ENCODE assay signal across 7 cellular contexts in the genomic region with DNA sequence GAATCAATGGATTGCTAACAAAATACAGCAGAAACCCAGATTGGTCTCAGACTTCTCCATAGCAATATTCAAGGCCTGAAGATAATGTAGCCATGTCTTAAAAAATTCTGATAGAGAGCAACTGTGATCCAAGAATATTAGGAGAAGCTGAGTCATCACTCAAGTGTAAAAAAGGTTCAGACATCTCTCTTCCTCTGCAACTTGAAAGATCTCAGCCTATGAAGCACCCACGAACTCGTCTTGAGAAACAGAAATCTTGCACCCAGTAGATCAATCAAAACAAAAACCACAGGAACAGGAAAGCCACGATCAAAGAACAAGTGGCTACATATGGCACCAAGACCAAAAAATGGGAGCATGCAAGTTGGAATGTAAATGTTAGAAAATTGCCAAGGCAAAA.
DNase-seq lines count a peak whose midpoint lies in the region; FAIRE-seq and TF ChIP-seq lines count a peak whose summit lies in the region.
"Not testable (repeated sequence)": the region's sequence is repeated elsewhere in the genome, so short reads cannot be mapped to it uniquely, and the experiment has no call there.

No MANE protein-coding gene starts in this region.

- in situ Hi-C loops in brain microvascular endothelial cell (cut with HindIII; ENCODE audit: low pct_ligation_motif_present, low sequenced_read_pairs): not testable (repeated sequence)

- not testable (repeated sequence) for H3K36me3 ChIP-seq in OCI-LY3 (replicated peaks; ENCODE audit: low read depth, low read length); brain microvascular endothelial cell (replicated peaks); neutrophil

- not testable (repeated sequence) for H3K4me1 Mint-ChIP-seq in activated T-helper 2 cell treated with anti-CD3 and anti-CD28 coated beads, Interferon-gamma antibody, Interleukin-2, Interleukin-4, amounts not matched to agents 10 μg/mL and 5 μg/mL and 100 μg/mL, durations not matched to agents 14 hours and 24 hours and 36 hours (ENCODE audit: low read depth); immature natural killer cell

- not testable (repeated sequence) for H3K9ac ChIP-seq in OCI-LY3 (ENCODE audit: low read length)

- H3K27ac Mint-ChIP-seq in activated T-helper 2 cell treated with anti-CD3 and anti-CD28 coated beads, Interferon-gamma antibody, Interleukin-2, Interleukin-4, amounts not matched to agents 10 μg/mL and 5 μg/mL and 100 μg/mL, durations not matched to agents 14 hours and 24 hours and 36 hours: peak overlapping the region; percentile 19
- H3K27ac Mint-ChIP-seq in immature natural killer cell: peak overlapping the region in 4 of 6 donors; percentile 45 to 88 (median 66)

- not testable (repeated sequence) for H3K4me1 ChIP-seq in OCI-LY3 (ENCODE audit: low read length); neutrophil (ENCODE audit: control insufficient read depth in 1 of 2, insufficient read depth in 1 of 2, low read depth in 1 of 2, low read length in 1 of 2)

- not testable (repeated sequence) for TF ChIP-seq POLR2A in GM12892 (IDR thresholded peaks at IDR 0.05; ENCODE audit: low read depth, low read length)

- not testable (repeated sequence) for H3K36me3 Mint-ChIP-seq in activated T-helper 2 cell treated with anti-CD3 and anti-CD28 coated beads, Interferon-gamma antibody, Interleukin-2, Interleukin-4, amounts not matched to agents 10 μg/mL and 5 μg/mL and 100 μg/mL, durations not matched to agents 14 hours and 24 hours and 36 hours (ENCODE audit: low read depth); immature natural killer cell

- not testable (repeated sequence) for H2AFZ ChIP-seq in OCI-LY3 (ENCODE audit: low read depth, low read length)

- not testable (repeated sequence) for H3K79me2 ChIP-seq in OCI-LY3 (ENCODE audit: low read length)

- peak overlapping the region; percentile 50 for H3K4me2 ChIP-seq in OCI-LY3 (ENCODE audit: low read length)

- TF ChIP-seq CTCF in OCI-LY3 (IDR thresholded peaks at IDR 0.05; ENCODE audit: low read depth, low read length); brain microvascular endothelial cell (IDR thresholded peaks at IDR 0.05; ENCODE audit: low read depth, low read length, missing control alignments); neutrophil (IDR thresholded peaks at IDR 0.05): not testable (repeated sequence)

- H4K20me1 ChIP-seq in OCI-LY3 (ENCODE audit: insufficient read depth, low read length): not testable (repeated sequence)

- not testable (repeated sequence) for DNase-seq in GM12892 (ENCODE audit: insufficient read length); activated T-helper 2 cell treated with anti-CD3 and anti-CD28 coated beads, Interferon-gamma antibody, Interleukin-2, Interleukin-4, amounts not matched to agents 10 μg/mL and 5 μg/mL and 100 μg/mL, durations not matched to agents 14 hours and 24 hours and 36 hours (ENCODE audit: low spot score)
- DNase-seq in activated CD4-positive, alpha-beta T cell treated with anti-CD3 and anti-CD28 coated beads for 4 hours: peak; percentile 0 to 2
- peak; percentile 18 for DNase-seq in brain microvascular endothelial cell
- DNase-seq in immature natural killer cell: peak in 2 of 3 donors; percentile 0 to 3

- H3K27ac ChIP-seq in OCI-LY3 (ENCODE audit: low read length) (peak overlapping the region; percentile 48), neutrophil (peak overlapping the region; percentile 57)
- H3K27ac ChIP-seq in brain microvascular endothelial cell: not testable (repeated sequence)

- not testable (repeated sequence) for H3K9me3 ChIP-seq in OCI-LY3 (ENCODE audit: insufficient read depth, low read length); neutrophil

- not testable (repeated sequence) for H3K4me3 ChIP-seq in OCI-LY3 (ENCODE audit: low read length); brain microvascular endothelial cell (ENCODE audit: low read depth, low read length); neutrophil (ENCODE audit: low read depth in 1 of 2, low read length in 1 of 2)

- not testable (repeated sequence) for H3K27me3 Mint-ChIP-seq in activated T-helper 2 cell treated with anti-CD3 and anti-CD28 coated beads, Interferon-gamma antibody, Interleukin-2, Interleukin-4, amounts not matched to agents 10 μg/mL and 5 μg/mL and 100 μg/mL, durations not matched to agents 14 hours and 24 hours and 36 hours (ENCODE audit: low read depth); immature natural killer cell (ENCODE audit: low read depth in 3 of 3)

- FAIRE-seq in GM12892 (lab: Jason Lieb, UNC): peak; percentile 36

- intact Hi-C loops in activated T-helper 2 cell treated with anti-CD3 and anti-CD28 coated beads, Interferon-gamma antibody, Interleukin-2, Interleukin-4, amounts not matched to agents 10 μg/mL and 5 μg/mL and 100 μg/mL, durations not matched to agents 14 hours and 24 hours and 36 hours (cut with micrococcal nuclease): not testable (repeated sequence)

- H3K4me3 Mint-ChIP-seq in activated T-helper 2 cell treated with anti-CD3 and anti-CD28 coated beads, Interferon-gamma antibody, Interleukin-2, Interleukin-4, amounts not matched to agents 10 μg/mL and 5 μg/mL and 100 μg/mL, durations not matched to agents 14 hours and 24 hours and 36 hours (ENCODE audit: low read depth): peak overlapping the region; percentile 34
- H3K4me3 Mint-ChIP-seq in immature natural killer cell: peak overlapping the region; percentile 68 to 88 (median 81)

- not testable (repeated sequence) for H3K27me3 ChIP-seq in OCI-LY3 (ENCODE audit: low read depth, low read length); brain microvascular endothelial cell (replicated peaks); neutrophil

- H3K9me3 Mint-ChIP-seq in activated T-helper 2 cell treated with anti-CD3 and anti-CD28 coated beads, Interferon-gamma antibody, Interleukin-2, Interleukin-4, amounts not matched to agents 10 μg/mL and 5 μg/mL and 100 μg/mL, durations not matched to agents 14 hours and 24 hours and 36 hours; immature natural killer cell: not testable (repeated sequence)
